ENCODE assay signal across 15 cellular contexts in genomic region chr11:77886401-77886800, GRCh38.
DNase-seq lines count a peak whose midpoint lies in the region; ATAC-seq and TF ChIP-seq lines count a peak whose summit lies in the region.
"Had no signal": no experiment of that assay in that cellular context is flagged by ENCODE, and none has a peak within 500 bp of the region (broad histone marks: within the 10 kb centered on the region; RNA-seq: fewer than 3 reads in every experiment).

No MANE protein-coding gene starts in this region.

- H3K9ac ChIP-seq in fibroblast of lung (ENCODE audit: insufficient read depth, low read length) = no peak overlapping the region
- no peak overlapping the region for H3K9ac ChIP-seq in mesendoderm (ENCODE audit: low read length)
- H3K9ac ChIP-seq: GM23248 had no signal

- no peak for TF ChIP-seq CTCF in GM12865 (IDR thresholded peaks at IDR 0.05; ENCODE audit: insufficient read depth, low read depth, low read length, missing control alignments)
- no peak for TF ChIP-seq CTCF in choroid plexus epithelial cell (conservative IDR thresholded peaks at IDR 0.05; ENCODE audit: low read depth, low read length)
- no peak for TF ChIP-seq CTCF in fibroblast of lung (conservative IDR thresholded peaks at IDR 0.05 in 1 of 2, IDR thresholded peaks at IDR 0.05 in 1 of 2; ENCODE audit: low read depth in 1 of 2, low read length in 2 of 2)

- H2AFZ ChIP-seq in fibroblast of lung (ENCODE audit: low read length) = no peak overlapping the region
- H2AFZ ChIP-seq: GM23248 had no signal

- H2BK5ac ChIP-seq in mesendoderm (ENCODE audit: low read length) = no peak overlapping the region

- H3K4me3 ChIP-seq in GM12865 (ENCODE audit: low read depth, low read length) = no peak overlapping the region
- H3K4me3 ChIP-seq in choroid plexus epithelial cell (ENCODE audit: low read depth, low read length) = no peak overlapping the region
- H3K4me3 ChIP-seq in fibroblast of lung (replicated peaks in 1 of 4; ENCODE audit: control extremely low read depth in 1 of 4, insufficient read depth in 1 of 4, low read depth in 3 of 4, low read length in 4 of 4) = no peak overlapping the region
- no peak overlapping the region for H3K4me3 ChIP-seq in mesendoderm (ENCODE audit: low read length)
- H3K4me3 ChIP-seq: GM23248 had no signal

- H3K4me1 ChIP-seq in fibroblast of lung (ENCODE audit: control insufficient read depth, extremely low read depth, insufficient read depth, low read length) = peaks cover 2% of the 10 kb centered on the region
- H3K4me1 ChIP-seq in mesendoderm (ENCODE audit: control insufficient read depth, low read depth, low read length) = no peaks in the 10 kb centered on the region

- no peaks in the 10 kb centered on the region for H3K79me1 ChIP-seq in mesendoderm (ENCODE audit: low read length)

- no peak overlapping the region for H3K27ac ChIP-seq in fibroblast of lung (ENCODE audit: insufficient read depth, low read length)
- no peak overlapping the region for H3K27ac ChIP-seq in mesendoderm (ENCODE audit: low read depth, low read length)
- H3K27ac ChIP-seq: GM23248 had no signal

- H3K56ac ChIP-seq in mesendoderm (ENCODE audit: low read length) = no peak overlapping the region

- H3K27me3 ChIP-seq in fibroblast of lung (ENCODE audit: control insufficient read depth, insufficient read depth, low read length) = no peaks in the 10 kb centered on the region
- no peaks in the 10 kb centered on the region for H3K27me3 ChIP-seq in mesendoderm (ENCODE audit: insufficient read depth, low read length, poor library complexity)

- H3K9me3 ChIP-seq in fibroblast of lung (ENCODE audit: control insufficient read depth, insufficient read depth, low read depth, low read length) = no peaks in the 10 kb centered on the region

- H3K18ac ChIP-seq in mesendoderm (ENCODE audit: low read length) = no peak overlapping the region

- no peak overlapping the region for H2BK15ac ChIP-seq in mesendoderm (replicated peaks; ENCODE audit: low read depth)

- no peaks in the 10 kb centered on the region for H4K20me1 ChIP-seq in fibroblast of lung (ENCODE audit: control insufficient read depth, extremely low read depth, insufficient read depth, low read length)

- ATAC-seq in GM18517 (IDR thresholded peaks at IDR 0.05; ENCODE audit: unreplicated experiment) = no peak
- ATAC-seq: HCT116 had no signal

- no peak overlapping the region for H3K23ac ChIP-seq in mesendoderm (ENCODE audit: low read length)

- no peak overlapping the region for H2BK120ac ChIP-seq in mesendoderm (ENCODE audit: low read depth, low read length)

- H3K4me2 ChIP-seq in fibroblast of lung (ENCODE audit: extremely low read depth, insufficient read depth, low read length) (no peak overlapping the region), mesendoderm (ENCODE audit: low read length) (no peak overlapping the region)

- peak; percentile 15 for DNase-seq in GM12865 (ENCODE audit: low read depth)
- peak; percentile 10 for DNase-seq in choroid plexus epithelial cell (ENCODE audit: low read depth)
- peak; percentile 14 to 40 for DNase-seq in fibroblast of lung (ENCODE audit: low read depth in 2 of 2)
- peak; percentile 68 for DNase-seq in mesendoderm
- no peak for DNase-seq in NCI-H524 treated with DMSO at 0.1 percent for 48 hours (lab: John Stamatoyannopoulos, UW)
- DNase-seq in kidney glomerular epithelial cell (lab: John Stamatoyannopoulos, UW) = no peak
- DNase-seq in stimulated activated CD4-positive, alpha-beta T cell treated with anti-CD3 and anti-CD28 coated beads, Interleukin-2, amount 100 ng/mL, for 24 hours = no peak
- DNase-seq: ACHN; C1 segment of cervical spinal cord; CD4-positive, alpha-beta T cell; DMS79 treated with DMSO at 0.1 percent for 48 hours; EL; GM23248 had no signal

- no peak overlapping the region for H4K8ac ChIP-seq in mesendoderm (ENCODE audit: low read depth, low read length)

- H4K5ac ChIP-seq in mesendoderm (ENCODE audit: low read length) = no peak overlapping the region

- peaks cover 2% of the 10 kb centered on the region for H3K36me3 ChIP-seq in fibroblast of lung (ENCODE audit: control insufficient read depth, insufficient read depth, low read length)
- H3K36me3 ChIP-seq in mesendoderm (ENCODE audit: control insufficient read depth, insufficient read depth, low read length) = peaks cover 1% of the 10 kb centered on the region

- no peak overlapping the region for H2AK5ac ChIP-seq in mesendoderm (ENCODE audit: low read length)

- no peaks in the 10 kb centered on the region for H3K79me2 ChIP-seq in fibroblast of lung (ENCODE audit: control insufficient read depth, insufficient read depth, low read length)
- H3K79me2 ChIP-seq in mesendoderm (ENCODE audit: control insufficient read depth, insufficient read depth, low read length) = no peaks in the 10 kb centered on the region

- H3K4ac ChIP-seq in mesendoderm (ENCODE audit: low read depth, low read length) = no peak overlapping the region

- WGBS in mesendoderm (ENCODE audit: extremely low coverage, insufficient coverage, low lambda C conversion rate) = no CpG with 5 or more reads among the region's 18 CpGs

Comparison
In these comparisons a context has a peak if more than half of its experiments do, and no peak if none do; other contexts are left out.
1. DNase-seq: peak in GM12865 (single experiment), choroid plexus epithelial cell (single experiment), fibroblast of lung (2 of 2) and mesendoderm (single experiment); none in NCI-H524 treated with DMSO at 0.1 percent for 48 hours (single experiment), kidney glomerular epithelial cell (single experiment) and stimulated activated CD4-positive, alpha-beta T cell treated with anti-CD3 and anti-CD28 coated beads, Interleukin-2, amount 100 ng/mL, for 24 hours (0 of 2).